9 cellular contexts compared by ENCODE assay signal in genomic region chr3:118863731-118864322, GRCh38.
DNase-seq lines count a peak whose midpoint lies in the region; ATAC-seq and TF ChIP-seq lines count a peak whose summit lies in the region.
"Had no signal": no experiment of that assay in that cellular context is flagged by ENCODE, and none has a peak within 500 bp of the region (broad histone marks: within the 10 kb centered on the region; RNA-seq: fewer than 3 reads in every experiment).

No MANE protein-coding gene starts in this region.

- H3K27me3 ChIP-seq in KMS-11 (ENCODE audit: insufficient read depth, low read depth) (no peaks in the 10 kb centered on the region), esophagus (ENCODE audit: control insufficient read depth in 1 of 2, insufficient read depth in 2 of 2, low read length in 2 of 2) (no peaks in the 10 kb centered on the region)
- H3K27me3 ChIP-seq: cardiac muscle cell had no signal

- no peaks in the 10 kb centered on the region for H4K20me1 ChIP-seq in KMS-11 (ENCODE audit: insufficient read depth)

- H3K79me2 ChIP-seq in KMS-11 (ENCODE audit: insufficient read depth, low read depth) = no peaks in the 10 kb centered on the region

- peak; percentile 72 for ATAC-seq in GM21526 (IDR thresholded peaks at IDR 0.05; ENCODE audit: low FRiP score, unreplicated experiment)
- ATAC-seq in sciatic nerve = no peak
- ATAC-seq in HG03378 (IDR thresholded peaks at IDR 0.05; ENCODE audit: unreplicated experiment) = no peak
- no peak for ATAC-seq in left colon

- no peak for DNase-seq in sciatic nerve (ENCODE audit: low spot score)
- DNase-seq in left colon = no peak
- DNase-seq in activated T-cell treated with anti-CD3 and anti-CD28 coated beads, Interleukin-2, amount 50 U/mL, for 48 hours = no peak

- 33 to 59% methylated on average over 1 of the region's 1 CpG for WGBS in esophagus, 2 donors

- H3K4me2 ChIP-seq in KMS-11 = no peak overlapping the region

- intact Hi-C loops in sciatic nerve (cut with DNase I) = no loop called here
- intact Hi-C loops in left colon (cut with DNase I, micrococcal nuclease) = no loop called here

- TF ChIP-seq CTCF in GM12873 (IDR thresholded peaks at IDR 0.05; ENCODE audit: insufficient read depth, low read depth, low read length, missing control alignments) = peak; percentile 69
- 0 out of 2 replicates have a peak, but pooled peaks have one; percentile 21 for TF ChIP-seq CTCF in KMS-11 (conservative IDR thresholded peaks at IDR 0.05; ENCODE audit: low read depth, low read length)

- H3K9ac ChIP-seq in KMS-11 = no peak overlapping the region

- no peaks in the 10 kb centered on the region for H3K36me3 ChIP-seq in KMS-11 (ENCODE audit: insufficient read depth)
- H3K36me3 ChIP-seq in esophagus (ENCODE audit: control insufficient read depth in 2 of 2, insufficient read depth in 2 of 2, low read length in 1 of 2) = no peaks in the 10 kb centered on the region
- H3K36me3 ChIP-seq: cardiac muscle cell had no signal

- H3K9me3 ChIP-seq in esophagus (ENCODE audit: control insufficient read depth in 2 of 2, insufficient read depth in 1 of 2, low read depth in 1 of 2, low read length in 1 of 2) = peaks cover 0 to 2% of the 10 kb centered on the region in 2 donors

- H2AFZ ChIP-seq in KMS-11 (ENCODE audit: low read depth) = no peak overlapping the region

- no peak overlapping the region for H3K27ac ChIP-seq in KMS-11
- H3K27ac ChIP-seq in esophagus (ENCODE audit: low read depth in 2 of 2, low read length in 1 of 2) = peak overlapping the region; percentile 33 to 61
- H3K27ac ChIP-seq: cardiac muscle cell had no signal

- H3K4me3 ChIP-seq in KMS-11 (IDR thresholded peaks at IDR 0.05; ENCODE audit: insufficient read depth, low read depth, low read length) = no peak overlapping the region
- H3K4me3 ChIP-seq in esophagus (ENCODE audit: low read depth in 1 of 2, low read length in 2 of 2) = no peak overlapping the region
- H3K4me3 ChIP-seq: cardiac muscle cell had no signal

- no peaks in the 10 kb centered on the region for H3K4me1 ChIP-seq in KMS-11 (ENCODE audit: low read depth, poor library complexity, severe bottlenecking)
- peaks cover 0 to 3% of the 10 kb centered on the region in 2 donors for H3K4me1 ChIP-seq in esophagus (ENCODE audit: control insufficient read depth in 2 of 2, insufficient read depth in 2 of 2, low read length in 1 of 2)
